25 cellular contexts compared by ENCODE assay signal in the genomic region with DNA sequence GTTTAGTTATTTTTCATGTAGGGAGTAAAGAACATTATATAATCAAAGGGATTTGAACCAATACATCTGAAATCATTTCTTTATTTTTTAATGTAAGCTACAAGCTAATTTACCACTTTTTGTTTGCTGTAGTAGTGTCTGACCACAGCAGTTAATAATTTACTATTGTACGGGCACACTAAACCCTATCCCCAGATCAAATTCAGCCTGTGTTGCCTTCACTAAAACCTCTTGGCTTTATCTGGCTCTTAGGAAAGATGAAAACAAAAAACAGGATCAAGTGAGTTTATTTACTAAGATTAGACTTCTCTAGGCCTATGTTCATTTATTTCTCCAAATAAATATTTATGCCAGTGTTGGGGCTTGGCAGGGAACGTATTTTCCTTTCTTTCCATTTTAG.
DNase-seq lines count a peak whose midpoint lies in the region; ATAC-seq lines count a peak whose summit lies in the region.
"Had no signal": no experiment of that assay in that cellular context is flagged by ENCODE, and none has a peak within 500 bp of the region (broad histone marks: within the 10 kb centered on the region; RNA-seq: fewer than 3 reads in every experiment).

No MANE protein-coding gene starts in this region.

- no peaks in the 10 kb centered on the region for H3K27me3 Mint-ChIP-seq in memory B cell
- H3K27me3 Mint-ChIP-seq: CD4-positive, alpha-beta T cell had no signal

- H3K4me1 Mint-ChIP-seq in memory B cell, result peaks cover 8% of the 10 kb centered on the region
- H3K4me1 Mint-ChIP-seq: CD14-positive monocyte; CD8-positive, alpha-beta memory T cell had no signal

- DNase-seq in DMS53 (lab: John Stamatoyannopoulos, UW) (peak; percentile 50), NCI-H526 treated with DMSO at 0.1 percent for 48 hours (lab: John Stamatoyannopoulos, UW) (peak; percentile 43), memory B cell (ENCODE audit: low spot score in 2 of 2) (no peak), activated T-cell treated with anti-CD3 and anti-CD28 coated beads for 4 hours (no peak), NCI-H1930 (lab: John Stamatoyannopoulos, UW) (no peak), cerebellar nuclear complex (lab: John Stamatoyannopoulos, UW) (no peak)
- DNase-seq: 8988T; ACHN; AML-193; BE2C; Calu3; CD4-positive, alpha-beta T cell; CD8-positive, alpha-beta memory T cell; COR-L47; DMS79; EL; GDM1; GM23248; H7; HCEC 1CT had no signal

- ATAC-seq in GM18907 (IDR thresholded peaks at IDR 0.05; ENCODE audit: unreplicated experiment) (peak; percentile 46), memory B cell (ENCODE audit: low read depth) (no peak), GM21576 (IDR thresholded peaks at IDR 0.05; ENCODE audit: unreplicated experiment) (no peak)
- ATAC-seq: A549, GM12878 had no signal

- peak overlapping the region; percentile 68 for H3K27ac Mint-ChIP-seq in memory B cell
- H3K27ac Mint-ChIP-seq: CD14-positive monocyte; CD4-positive, alpha-beta T cell; CD8-positive, alpha-beta memory T cell had no signal

- H3K4me3 Mint-ChIP-seq in memory B cell, result no peak overlapping the region
- H3K4me3 Mint-ChIP-seq: CD14-positive monocyte; CD4-positive, alpha-beta T cell; CD8-positive, alpha-beta memory T cell had no signal

- H3K36me3 Mint-ChIP-seq in memory B cell, result peaks cover 44% of the 10 kb centered on the region
- H3K36me3 Mint-ChIP-seq: CD14-positive monocyte; CD8-positive, alpha-beta memory T cell had no signal

- no peaks in the 10 kb centered on the region for H3K9me3 Mint-ChIP-seq in memory B cell
- H3K9me3 Mint-ChIP-seq: CD4-positive, alpha-beta T cell; CD8-positive, alpha-beta memory T cell had no signal

Comparison
In these comparisons a context has a peak if more than half of its experiments do, and no peak if none do; other contexts are left out.
1. DNase-seq: peak in DMS53 (single experiment) and NCI-H526 treated with DMSO at 0.1 percent for 48 hours (single experiment); none in memory B cell (0 of 2), activated T-cell treated with anti-CD3 and anti-CD28 coated beads for 4 hours (single experiment), NCI-H1930 (0 of 2) and cerebellar nuclear complex (0 of 2).